Comparison of ENCODE assay signal across 11 cellular contexts in genomic region chr10:29120216-29120615, GRCh38.
DNase-seq lines count a peak whose midpoint lies in the region; ATAC-seq lines count a peak whose summit lies in the region.
"Had no signal": no experiment of that assay in that cellular context is flagged by ENCODE, and none has a peak within 500 bp of the region (broad histone marks: within the 10 kb centered on the region; RNA-seq: fewer than 3 reads in every experiment).

No MANE protein-coding gene starts in this region.

- DNase-seq in A172 (ENCODE audit: low spot score): peak; percentile 90
- peak; percentile 2 for DNase-seq in HK-2 (ENCODE audit: unreplicated experiment)
- DNase-seq in amniotic stem cell (lab: John Stamatoyannopoulos, UW): peak; percentile 34
- DNase-seq in glomerular visceral epithelial cell (ENCODE audit: extremely low spot score): peak; percentile 76
- no peak for DNase-seq in GM19240 (ENCODE audit: insufficient read length, low spot score)
- DNase-seq in activated T-cell treated with anti-CD3 and anti-CD28 coated beads, Interleukin-2, amount 50 U/mL, for 72 hours: no peak
- no peak for DNase-seq in activated effector memory CD4-positive, alpha-beta T cell treated with anti-CD3 and anti-CD28 coated beads, Interleukin-2, amount 50 U/mL, for 16 hours
- no peak for DNase-seq in SKM-1 treated with dmso at 0.1 percent for 144 hours (lab: John Stamatoyannopoulos, UW; ENCODE audit: unreplicated experiment)
- DNase-seq: activated CD4-positive, CD25-positive, alpha-beta regulatory T cell; DMS153; NCI-H526 had no signal

- H3K4me1 Mint-ChIP-seq in activated T-cell treated with anti-CD3 and anti-CD28 coated beads, Interleukin-2, amount 50 U/mL, for 72 hours (ENCODE audit: low read depth): no peaks in the 10 kb centered on the region

- peaks cover 0 to 2% of the 10 kb centered on the region in 2 donors for H3K36me3 Mint-ChIP-seq in activated T-cell treated with anti-CD3 and anti-CD28 coated beads, Interleukin-2, amount 50 U/mL, for 72 hours (ENCODE audit: insufficient read depth in 2 of 2)

- no peak for ATAC-seq in activated T-cell treated with anti-CD3 and anti-CD28 coated beads, Interleukin-2, amount 50 U/mL, for 72 hours (replicated peaks in 1 of 2)

- no peak overlapping the region for H3K4me3 Mint-ChIP-seq in activated T-cell treated with anti-CD3 and anti-CD28 coated beads, Interleukin-2, amount 50 U/mL, for 72 hours

- no peak overlapping the region for H3K27ac Mint-ChIP-seq in activated T-cell treated with anti-CD3 and anti-CD28 coated beads, Interleukin-2, amount 50 U/mL, for 72 hours

- H3K27me3 Mint-ChIP-seq in activated T-cell treated with anti-CD3 and anti-CD28 coated beads, Interleukin-2, amount 50 U/mL, for 72 hours (ENCODE audit: low read depth): no peaks in the 10 kb centered on the region

- H3K9me3 Mint-ChIP-seq in activated T-cell treated with anti-CD3 and anti-CD28 coated beads, Interleukin-2, amount 50 U/mL, for 72 hours: peaks cover 3 to 8% of the 10 kb centered on the region in 2 donors

Comparison
In these comparisons a context has a peak if more than half of its experiments do, and no peak if none do; other contexts are left out.
1. DNase-seq: peak in A172 (single experiment), HK-2 (single experiment), amniotic stem cell (single experiment) and glomerular visceral epithelial cell (single experiment); none in GM19240 (single experiment), activated T-cell treated with anti-CD3 and anti-CD28 coated beads, Interleukin-2, amount 50 U/mL, for 72 hours (0 of 2), activated effector memory CD4-positive, alpha-beta T cell treated with anti-CD3 and anti-CD28 coated beads, Interleukin-2, amount 50 U/mL, for 16 hours (single experiment) and SKM-1 treated with dmso at 0.1 percent for 144 hours (single experiment).